Comparison of ENCODE assay signal across 1 cellular context in genomic region chr1:15432327-15432726, GRCh38.
TF ChIP-seq lines count a peak whose summit lies in the region.

No MANE protein-coding gene starts in this region.

TF ChIP-seq in SK-N-SH, 30 proteins besides CTCF, POLR2A, EP300 and RAD21 (continued from another document):
- no peak for TF ChIP-seq TCF12 (IDR thresholded peaks at IDR 0.05)
- TF ChIP-seq RXRA (IDR thresholded peaks at IDR 0.05; ENCODE audit: borderline replicate concordance, low read depth) = no peak
- no peak for TF ChIP-seq ZBTB33 (IDR thresholded peaks at IDR 0.05; ENCODE audit: borderline replicate concordance, low read depth)
- TF ChIP-seq FOXM1 (IDR thresholded peaks at IDR 0.05; ENCODE audit: low read depth) = no peak
- TF ChIP-seq EZH2phosphoT487 (IDR thresholded peaks at IDR 0.05; ENCODE audit: borderline replicate concordance, low read depth) = no peak
- TF ChIP-seq ELF1 (IDR thresholded peaks at IDR 0.05) = no peak
- no peak for TF ChIP-seq SMC3 (IDR thresholded peaks at IDR 0.05; ENCODE audit: low read depth, low read length)
- no peak for TF ChIP-seq GATA2 (CRISPR knock-in tag; IDR thresholded peaks at IDR 0.05)
- TF ChIP-seq NFIC (IDR thresholded peaks at IDR 0.05; ENCODE audit: borderline replicate concordance) = no peak
- no peak for TF ChIP-seq TAF1 (IDR thresholded peaks at IDR 0.05; ENCODE audit: borderline replicate concordance, low read depth, low read length)
- TF ChIP-seq RCOR1 (IDR thresholded peaks at IDR 0.05; ENCODE audit: low read length) = no peak
- TF ChIP-seq PBX3 (IDR thresholded peaks at IDR 0.05) = no peak
TF ChIP-seq in SK-N-SH: peak in this region for 0.
